1 cellular context compared by ENCODE assay signal in the genomic region with DNA sequence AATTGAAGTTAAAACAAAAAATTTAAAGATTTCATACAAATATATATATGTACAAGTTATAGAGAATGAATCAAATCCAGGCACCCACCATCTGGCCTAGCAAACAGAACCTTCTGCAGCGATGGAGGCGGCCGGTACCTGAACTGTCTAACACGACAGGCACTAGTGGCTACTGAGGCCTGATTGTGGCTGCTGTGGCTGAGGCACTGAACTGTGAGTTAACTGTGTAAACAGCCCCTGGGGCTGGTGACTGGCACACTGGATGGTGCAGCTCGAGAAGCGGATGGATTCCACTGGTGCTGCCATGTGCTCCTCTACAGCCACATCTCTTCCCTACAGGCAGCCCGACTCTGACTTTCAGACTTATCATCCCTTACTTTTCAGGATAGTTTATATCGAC.
TF ChIP-seq lines count a peak whose summit lies in the region.

No MANE protein-coding gene starts in this region.

TF ChIP-seq in SK-N-SH, 30 proteins besides CTCF, POLR2A, EP300 and RAD21:
- TF ChIP-seq GABPA (IDR thresholded peaks at IDR 0.05; ENCODE audit: low read depth) = no peak
- TF ChIP-seq JUND (IDR thresholded peaks at IDR 0.05) = no peak
- no peak for TF ChIP-seq TCF12 (IDR thresholded peaks at IDR 0.05)
- TF ChIP-seq MXI1 (IDR thresholded peaks at IDR 0.05; ENCODE audit: low read depth, low read length) = no peak
- TF ChIP-seq YY1 (IDR thresholded peaks at IDR 0.05; ENCODE audit: low read depth) = no peak
- TF ChIP-seq, protein P1, sequence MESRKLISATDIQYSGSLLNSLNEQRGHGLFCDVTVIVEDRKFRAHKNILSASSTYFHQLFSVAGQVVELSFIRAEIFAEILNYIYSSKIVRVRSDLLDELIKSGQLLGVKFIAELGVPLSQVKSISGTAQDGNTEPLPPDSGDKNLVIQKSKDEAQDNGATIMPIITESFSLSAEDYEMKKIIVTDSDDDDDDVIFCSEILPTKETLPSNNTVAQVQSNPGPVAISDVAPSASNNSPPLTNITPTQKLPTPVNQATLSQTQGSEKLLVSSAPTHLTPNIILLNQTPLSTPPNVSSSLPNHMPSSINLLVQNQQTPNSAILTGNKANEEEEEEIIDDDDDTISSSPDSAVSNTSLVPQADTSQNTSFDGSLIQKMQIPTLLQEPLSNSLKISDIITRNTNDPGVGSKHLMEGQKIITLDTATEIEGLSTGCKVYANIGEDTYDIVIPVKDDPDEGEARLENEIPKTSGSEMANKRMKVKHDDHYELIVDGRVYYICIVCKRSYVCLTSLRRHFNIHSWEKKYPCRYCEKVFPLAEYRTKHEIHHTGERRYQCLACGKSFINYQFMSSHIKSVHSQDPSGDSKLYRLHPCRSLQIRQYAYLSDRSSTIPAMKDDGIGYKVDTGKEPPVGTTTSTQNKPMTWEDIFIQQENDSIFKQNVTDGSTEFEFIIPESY (IDR thresholded peaks at IDR 0.05; ENCODE audit: borderline replicate concordance, low read depth) = no peak
- no peak for TF ChIP-seq SMC3 (IDR thresholded peaks at IDR 0.05; ENCODE audit: low read depth, low read length)
- TF ChIP-seq, protein P2, sequence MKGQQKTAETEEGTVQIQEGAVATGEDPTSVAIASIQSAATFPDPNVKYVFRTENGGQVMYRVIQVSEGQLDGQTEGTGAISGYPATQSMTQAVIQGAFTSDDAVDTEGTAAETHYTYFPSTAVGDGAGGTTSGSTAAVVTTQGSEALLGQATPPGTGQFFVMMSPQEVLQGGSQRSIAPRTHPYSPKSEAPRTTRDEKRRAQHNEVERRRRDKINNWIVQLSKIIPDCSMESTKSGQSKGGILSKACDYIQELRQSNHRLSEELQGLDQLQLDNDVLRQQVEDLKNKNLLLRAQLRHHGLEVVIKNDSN (IDR thresholded peaks at IDR 0.05; ENCODE audit: borderline replicate concordance, low read depth) = no peak
